ENCODE assay signal across 10 cellular contexts in the genomic region with DNA sequence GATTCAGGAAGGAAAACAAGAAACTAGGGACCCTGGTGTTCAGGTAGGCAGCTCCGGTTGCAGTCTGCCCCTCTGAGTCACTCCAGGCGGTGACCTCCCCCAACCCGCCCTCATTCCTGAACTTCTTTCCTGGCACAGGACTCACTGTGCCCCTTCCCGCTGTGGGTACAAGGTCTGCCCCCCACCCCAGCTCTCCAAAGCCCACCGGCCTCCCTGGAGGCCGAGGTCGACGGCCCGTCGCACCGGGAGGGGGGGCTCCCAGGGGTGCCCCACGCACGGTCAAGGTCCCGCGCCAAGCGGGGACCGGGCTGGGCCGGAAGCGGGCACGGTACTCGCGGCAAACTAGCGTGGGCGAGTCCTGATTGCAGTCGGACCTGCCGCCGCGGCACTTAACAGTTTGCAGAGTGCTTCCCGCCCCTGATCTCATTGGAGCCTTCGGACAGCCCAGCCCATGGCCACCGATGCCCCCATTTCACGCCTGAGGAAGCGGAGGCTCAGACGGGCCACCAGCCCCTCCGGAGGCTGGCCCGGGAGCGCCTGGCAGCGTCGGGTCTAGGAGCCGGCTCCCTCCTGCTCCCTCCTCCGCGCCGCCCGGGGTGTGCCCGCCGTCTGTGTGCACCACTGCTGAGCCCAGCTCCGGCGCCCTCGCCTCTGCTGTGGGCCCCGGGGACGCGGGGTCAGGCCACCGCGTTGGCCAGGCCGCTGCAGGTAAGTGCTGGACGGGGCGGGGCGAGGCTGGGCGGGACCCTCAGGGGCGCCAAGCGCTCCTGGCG. TPM values are rescaled to one million over a fixed set of nuclear protein-coding genes. Genes with fewer than 3 reads are reported as not detected.
A peak's percentile ranks its signal among the peaks of the same experiment; 100 is the strongest.
DNase-seq lines count a peak whose midpoint lies in the region; ATAC-seq, FAIRE-seq and TF ChIP-seq lines count a peak whose summit lies in the region.
"Had no signal": no experiment of that assay in that cellular context is flagged by ENCODE, and none has a peak within 500 bp of the region (broad histone marks: within the 10 kb centered on the region; RNA-seq: fewer than 3 reads in every experiment).

GJB3 (plus strand) TSS at position 144 of the 773 bp plus-strand sequence. CDS start 3,549 bp downstream, outside the sequence.

- H3K4me1 ChIP-seq in iPS-15b (ENCODE audit: control insufficient read depth, insufficient read depth, low read length), result no peaks in the 10 kb centered on the region
- H3K4me1 ChIP-seq in small intestine (ENCODE audit: control insufficient read depth in 2 of 2, insufficient read depth in 1 of 2, low read depth in 1 of 2, low read length in 1 of 2), result no peaks in the 10 kb centered on the region

- H3K4me3 ChIP-seq in H7 (ENCODE audit: insufficient read depth, low read depth, low read length) (peak within 1 kb of the TSS; percentile 73), iPS-15b (ENCODE audit: low read depth, low read length) (peak within 1 kb of the TSS; percentile 75), small intestine (ENCODE audit: low read depth in 1 of 2, low read length in 2 of 2) (peak within 1 kb of the TSS; percentile 38 to 42)

- H3K9me3 ChIP-seq in iPS-15b (ENCODE audit: control insufficient read depth, insufficient read depth, low read length), result no peaks in the 10 kb centered on the region
- no peaks in the 10 kb centered on the region for H3K9me3 ChIP-seq in small intestine (ENCODE audit: control insufficient read depth, low read depth)

- H3K27me3 ChIP-seq in H7 (ENCODE audit: control insufficient read depth, insufficient read depth, low read length) (peaks cover 40% of the 10 kb centered on the region), iPS-15b (ENCODE audit: control insufficient read depth, insufficient read depth, low read length) (peaks cover 23% of the 10 kb centered on the region), small intestine (ENCODE audit: control insufficient read depth in 2 of 2, insufficient read depth in 2 of 2, low read length in 2 of 2) (peaks cover 0 to 16% of the 10 kb centered on the region in 2 donors)

- no peak for ATAC-seq in HG02981 (IDR thresholded peaks at IDR 0.05; ENCODE audit: unreplicated experiment)
- ATAC-seq in GM18907 (IDR thresholded peaks at IDR 0.05; ENCODE audit: unreplicated experiment), result no peak
- ATAC-seq in HG03469 (IDR thresholded peaks at IDR 0.05; ENCODE audit: unreplicated experiment), result no peak

- H3K36me3 ChIP-seq in H7 (replicated peaks; ENCODE audit: control insufficient read depth, insufficient read depth, low read length), result no peaks in the 10 kb centered on the region
- H3K36me3 ChIP-seq in iPS-15b (ENCODE audit: control insufficient read depth, insufficient read depth, low read length), result no peaks in the 10 kb centered on the region
- no peaks in the 10 kb centered on the region for H3K36me3 ChIP-seq in small intestine (ENCODE audit: control insufficient read depth in 2 of 2, insufficient read depth in 2 of 2, low read length in 2 of 2)

- H3K9ac ChIP-seq in iPS-15b (ENCODE audit: low read depth, low read length), result peak within 1 kb of the TSS; percentile 37

- no peak for FAIRE-seq in small intestine (lab: Jason Lieb, UNC)
- FAIRE-seq: frontal cortex had no signal

- H3K27ac ChIP-seq in VCaP (peak within 1 kb of the TSS; percentile 56; the same call in 1 of the 2 replicates), small intestine (ENCODE audit: low read depth in 1 of 2, low read length in 1 of 2) (no peak within 1 kb of the TSS)

- 1 to 2% (median 1%) methylated on average over 39 to 62 of the region's 62 CpGs for WGBS in small intestine, 3 donors

- peak; percentile 93 for DNase-seq in H7
- DNase-seq in small intestine, result peak; percentile 12
- DNase-seq in activated CD4-positive, alpha-beta T cell treated with anti-CD3 and anti-CD28 coated beads for 1 hour, result no peak

- no peak for TF ChIP-seq CTCF in VCaP (conservative IDR thresholded peaks at IDR 0.05)

RNA-seq across cellular contexts. Expression of gene GJB3, which starts in this region (rescaled TPM):
- 0.31 TPM in 1 of 2 replicates, not detected in the other for total RNA-seq in H7 (2014; rRNA removed; shearing (Covaris generic))
- polyA plus RNA-seq in small intestine, result 1 to 10 TPM in 1 of 3 donors, under 1 TPM in 1, not detected in 1; 0.67 to 1.9 TPM
- total RNA-seq: frontal cortex, SK-MEL-5 had no signal

Comparison
In these comparisons a context has a peak if more than half of its experiments do, and no peak if none do; other contexts are left out.
1. Peak in DNase-seq and H3K4me3 ChIP-seq in H7; RNA of the gene not detected or under 1 TPM.